Comparison of ENCODE assay signal across 1 cellular context in the genomic region with DNA sequence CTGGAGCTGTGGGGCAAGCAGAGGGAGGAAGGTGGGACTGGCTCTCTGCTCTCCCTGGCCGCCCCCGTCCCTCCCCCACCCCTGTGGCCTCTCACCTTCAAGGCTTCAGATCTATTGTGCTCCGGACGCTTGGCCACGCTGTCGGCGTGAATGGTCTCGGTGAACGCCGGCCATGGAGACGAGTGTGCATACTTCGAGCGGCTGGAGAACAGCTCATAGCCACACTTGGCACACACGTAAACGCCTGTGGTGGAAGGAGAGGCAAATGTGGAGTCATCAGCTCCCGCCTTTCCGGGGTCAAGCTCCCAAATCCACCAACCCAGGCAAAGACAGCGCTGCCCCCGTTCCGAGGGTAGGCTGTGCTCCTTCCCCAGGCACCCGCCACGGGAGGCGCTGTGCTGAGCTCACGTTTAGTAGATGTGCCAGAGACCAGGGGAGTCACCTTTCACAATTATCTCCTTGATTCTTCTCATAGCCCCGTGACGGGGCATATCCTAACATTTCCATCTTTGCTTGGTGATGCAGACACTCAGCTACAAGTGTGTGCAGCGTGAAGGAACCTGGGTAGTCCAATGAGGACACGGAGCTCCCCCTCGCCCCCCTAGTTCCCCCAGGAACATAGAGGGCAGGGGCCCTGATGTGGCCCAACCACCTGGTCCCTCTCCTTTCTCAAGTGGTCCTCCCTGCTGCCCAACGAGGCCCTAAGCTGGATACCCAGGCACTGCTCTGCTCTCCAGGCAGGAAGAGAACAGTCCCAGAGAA.
TF ChIP-seq lines count a peak whose summit lies in the region.

No MANE protein-coding gene starts in this region.

TF ChIP-seq in GM12878, 131 proteins besides CTCF, POLR2A, EP300 and RAD21:
- TF ChIP-seq BHLHE40 (IDR thresholded peaks at IDR 0.05; ENCODE audit: borderline replicate concordance in 1 of 2, low read depth in 2 of 2, low read length in 1 of 2) (peak in 1 of 2 experiments; percentile 35; a peak in 1 of 4 replicates), CHD4 (IDR thresholded peaks at IDR 0.05) (no peak), IRF4 (IDR thresholded peaks at IDR 0.05; ENCODE audit: low read depth, low read length) (no peak)
- TF ChIP-seq, protein P1, sequence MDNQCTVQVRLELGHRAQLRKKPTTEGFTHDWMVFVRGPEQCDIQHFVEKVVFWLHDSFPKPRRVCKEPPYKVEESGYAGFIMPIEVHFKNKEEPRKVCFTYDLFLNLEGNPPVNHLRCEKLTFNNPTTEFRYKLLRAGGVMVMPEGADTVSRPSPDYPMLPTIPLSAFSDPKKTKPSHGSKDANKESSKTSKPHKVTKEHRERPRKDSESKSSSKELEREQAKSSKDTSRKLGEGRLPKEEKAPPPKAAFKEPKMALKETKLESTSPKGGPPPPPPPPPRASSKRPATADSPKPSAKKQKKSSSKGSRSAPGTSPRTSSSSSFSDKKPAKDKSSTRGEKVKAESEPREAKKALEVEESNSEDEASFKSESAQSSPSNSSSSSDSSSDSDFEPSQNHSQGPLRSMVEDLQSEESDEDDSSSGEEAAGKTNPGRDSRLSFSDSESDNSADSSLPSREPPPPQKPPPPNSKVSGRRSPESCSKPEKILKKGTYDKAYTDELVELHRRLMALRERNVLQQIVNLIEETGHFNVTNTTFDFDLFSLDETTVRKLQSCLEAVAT (IDR thresholded peaks at IDR 0.05) = 0 out of 2 replicates have a peak, but pooled peaks have one; percentile 42
